ENCODE assay signal across 27 cellular contexts in the genomic region with DNA sequence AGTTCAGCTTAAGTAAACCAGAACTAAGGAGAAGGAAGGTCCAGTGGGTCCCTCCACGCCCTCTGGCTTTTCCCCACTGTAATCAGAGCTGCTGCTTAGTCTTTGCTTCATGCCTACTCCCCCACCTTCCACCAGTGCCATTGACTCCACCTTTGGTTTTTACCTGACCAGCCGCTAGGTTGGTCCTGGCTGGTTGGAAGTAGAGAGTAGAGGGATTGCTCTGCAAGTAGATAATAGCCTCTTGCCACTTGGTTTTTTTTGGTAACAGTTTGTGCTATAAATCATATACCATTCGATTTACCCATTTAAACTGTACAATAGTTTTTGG. TPM values are rescaled to one million over a fixed set of nuclear protein-coding genes. Genes with fewer than 3 reads are reported as not detected.
DNase-seq lines count a peak whose midpoint lies in the region; ATAC-seq and TF ChIP-seq lines count a peak whose summit lies in the region.
"Had no signal": no experiment of that assay in that cellular context is flagged by ENCODE, and none has a peak within 500 bp of the region (broad histone marks: within the 10 kb centered on the region; RNA-seq: fewer than 3 reads in every experiment).

No MANE protein-coding gene starts in this region.

- peaks cover 15% of the 10 kb centered on the region for H3K4me1 Mint-ChIP-seq in activated T-cell treated with anti-CD3 and anti-CD28 coated beads, Interleukin-2, amount 50 U/mL, for 24 hours (ENCODE audit: low read depth)
- peaks cover 5% of the 10 kb centered on the region for H3K4me1 Mint-ChIP-seq in activated T-cell treated with anti-CD3 and anti-CD28 coated beads, Interleukin-2, amount 50 U/mL, for 4 hours (ENCODE audit: low read depth)
- peaks cover 5% of the 10 kb centered on the region for H3K4me1 Mint-ChIP-seq in CD4-positive, alpha-beta T cell (ENCODE audit: low read depth)
- H3K4me1 Mint-ChIP-seq in activated CD8-positive, alpha-beta T cell treated with anti-CD3 and anti-CD28 coated beads, Interleukin-2, amount 10 ng/mL, durations not matched to agents 7 days and 5 days (ENCODE audit: low read depth): peaks cover 3% of the 10 kb centered on the region
- H3K4me1 Mint-ChIP-seq: neural crest cell had no signal

- intact Hi-C loops in CD4-positive, alpha-beta T cell (cut with DNase I, micrococcal nuclease): no loop called here

- no peaks in the 10 kb centered on the region for H3K27me3 Mint-ChIP-seq in activated T-cell treated with anti-CD3 and anti-CD28 coated beads, Interleukin-2, amount 50 U/mL, for 24 hours
- H3K27me3 Mint-ChIP-seq in activated T-cell treated with anti-CD3 and anti-CD28 coated beads, Interleukin-2, amount 50 U/mL, for 4 hours (ENCODE audit: low read depth): no peaks in the 10 kb centered on the region
- H3K27me3 Mint-ChIP-seq in CD4-positive, alpha-beta T cell: no peaks in the 10 kb centered on the region
- no peaks in the 10 kb centered on the region for H3K27me3 Mint-ChIP-seq in activated CD8-positive, alpha-beta T cell treated with anti-CD3 and anti-CD28 coated beads, Interleukin-2, amount 10 ng/mL, durations not matched to agents 7 days and 5 days (ENCODE audit: low read depth)
- H3K27me3 Mint-ChIP-seq: activated CD8-positive, alpha-beta memory T cell treated with anti-CD3 and anti-CD28 coated beads, Interleukin-2, amount 10 ng/mL, durations not matched to agents 7 days and 5 days had no signal

- peak overlapping the region; percentile 55 for H3K27ac Mint-ChIP-seq in activated T-cell treated with anti-CD3 and anti-CD28 coated beads, Interleukin-2, amount 50 U/mL, for 24 hours
- H3K27ac Mint-ChIP-seq in CD4-positive, alpha-beta T cell: peak overlapping the region; percentile 18
- no peak overlapping the region for H3K27ac Mint-ChIP-seq in activated CD8-positive, alpha-beta T cell treated with anti-CD3 and anti-CD28 coated beads, Interleukin-2, amount 10 ng/mL, durations not matched to agents 7 days and 5 days
- H3K27ac Mint-ChIP-seq: activated CD8-positive, alpha-beta memory T cell treated with anti-CD3 and anti-CD28 coated beads, Interleukin-2, amount 10 ng/mL, durations not matched to agents 7 days and 5 days; activated T-helper 2 cell treated with anti-CD3 and anti-CD28 coated beads, Interferon-gamma antibody, Interleukin-2, Interleukin-4, amounts not matched to agents 10 μg/mL and 5 μg/mL and 100 μg/mL, durations not matched to agents 14 hours and 24 hours and 36 hours had no signal

- peaks cover 98% of the 10 kb centered on the region for H3K36me3 Mint-ChIP-seq in activated T-cell treated with anti-CD3 and anti-CD28 coated beads, Interleukin-2, amount 50 U/mL, for 24 hours (ENCODE audit: low read depth)
- H3K36me3 Mint-ChIP-seq in activated T-cell treated with anti-CD3 and anti-CD28 coated beads, Interleukin-2, amount 50 U/mL, for 4 hours (ENCODE audit: insufficient read depth): peaks cover 58% of the 10 kb centered on the region
- peaks cover 93% of the 10 kb centered on the region for H3K36me3 Mint-ChIP-seq in CD4-positive, alpha-beta T cell (ENCODE audit: low read depth)
- peaks cover 75% of the 10 kb centered on the region for H3K36me3 Mint-ChIP-seq in activated CD8-positive, alpha-beta T cell treated with anti-CD3 and anti-CD28 coated beads, Interleukin-2, amount 10 ng/mL, durations not matched to agents 7 days and 5 days (ENCODE audit: low read depth)

- TF ChIP-seq CTCF in CD4-positive, alpha-beta T cell (IDR thresholded peaks at IDR 0.05): no peak

- H3K9me3 Mint-ChIP-seq in activated T-cell treated with anti-CD3 and anti-CD28 coated beads, Interleukin-2, amount 50 U/mL, for 24 hours: no peaks in the 10 kb centered on the region
- no peaks in the 10 kb centered on the region for H3K9me3 Mint-ChIP-seq in activated T-cell treated with anti-CD3 and anti-CD28 coated beads, Interleukin-2, amount 50 U/mL, for 4 hours
- H3K9me3 Mint-ChIP-seq in CD4-positive, alpha-beta T cell: no peaks in the 10 kb centered on the region
- no peaks in the 10 kb centered on the region for H3K9me3 Mint-ChIP-seq in activated CD8-positive, alpha-beta T cell treated with anti-CD3 and anti-CD28 coated beads, Interleukin-2, amount 10 ng/mL, durations not matched to agents 7 days and 5 days (ENCODE audit: insufficient read depth)
- H3K9me3 Mint-ChIP-seq: activated T-helper 2 cell treated with anti-CD3 and anti-CD28 coated beads, Interferon-gamma antibody, Interleukin-2, Interleukin-4, amounts not matched to agents 10 μg/mL and 5 μg/mL and 100 μg/mL, durations not matched to agents 14 hours and 24 hours and 36 hours; neural crest cell had no signal

- no peaks in the 10 kb centered on the region for H3K27me3 ChIP-seq in CD4-positive, alpha-beta T cell (ENCODE audit: control insufficient read depth, insufficient read depth, low read length)
- H3K27me3 ChIP-seq in layer of hippocampus (ENCODE audit: control insufficient read depth, insufficient read depth, low read length) (no peaks in the 10 kb centered on the region), skeletal muscle tissue (ENCODE audit: control insufficient read depth in 3 of 3, insufficient read depth in 3 of 3, low read length in 3 of 3) (no peaks in the 10 kb centered on the region)
- H3K27me3 ChIP-seq: brain microvascular endothelial cell, esophagus muscularis mucosa, hepatocyte, tibial nerve had no signal

- no peak overlapping the region for H3K27ac ChIP-seq in CD4-positive, alpha-beta T cell (ENCODE audit: low read depth, low read length)
- H3K27ac ChIP-seq in layer of hippocampus (ENCODE audit: low read depth, low read length) (peak overlapping the region; percentile 4), skeletal muscle tissue (ENCODE audit: low read depth, low read length) (peak overlapping the region; percentile 25)
- H3K27ac ChIP-seq: brain microvascular endothelial cell, hepatocyte had no signal

- no peaks in the 10 kb centered on the region for H3K9me3 ChIP-seq in CD4-positive, alpha-beta T cell (ENCODE audit: control insufficient read depth, low read length)
- H3K9me3 ChIP-seq in skeletal muscle tissue (ENCODE audit: control insufficient read depth in 3 of 3, low read length in 3 of 3): no peaks in the 10 kb centered on the region
- H3K9me3 ChIP-seq: esophagus muscularis mucosa, mucosa of descending colon, tibial nerve had no signal

- H3K4me1 ChIP-seq in skeletal muscle tissue (ENCODE audit: control insufficient read depth in 3 of 3, insufficient read depth in 3 of 3, low read length in 3 of 3): no peaks in the 10 kb centered on the region

- DNase-seq in activated T-cell treated with anti-CD3 and anti-CD28 coated beads, Interleukin-2, amount 50 U/mL, for 24 hours: no peak
- no peak for DNase-seq in activated T-cell treated with anti-CD3 and anti-CD28 coated beads, Interleukin-2, amount 50 U/mL, for 4 hours
- DNase-seq in CD4-positive, alpha-beta T cell: no peak
- DNase-seq in activated CD8-positive, alpha-beta T cell treated with anti-CD3 and anti-CD28 coated beads, Interleukin-2, amount 10 ng/mL, durations not matched to agents 7 days and 5 days: no peak
- DNase-seq in activated naive CD4-positive, alpha-beta T cell treated with Interleukin-2 at 50 U/mL for 16 hours: no peak
- DNase-seq: 8988T; activated CD4-positive, alpha-beta T cell treated with anti-CD3 and anti-CD28 coated beads for 48 hours; activated CD8-positive, alpha-beta memory T cell treated with anti-CD3 and anti-CD28 coated beads, Interleukin-2, amount 10 ng/mL, durations not matched to agents 7 days and 5 days; brain microvascular endothelial cell; foreskin melanocyte; NCI-H1105 treated with DMSO at 0.1 percent for 48 hours; NCI-H2029 treated with DMSO at 0.1 percent for 48 hours; NCI-H226; NCI-H748 treated with DMSO at 0.1 percent for 48 hours; stimulated activated CD4-positive, alpha-beta T cell treated with anti-CD3 and anti-CD28 coated beads, Interleukin-2, amount 100 ng/mL, for 48 hours; stimulated activated naive CD4-positive, alpha-beta T cell had no signal

- no peak for ATAC-seq in activated T-cell treated with anti-CD3 and anti-CD28 coated beads, Interleukin-2, amount 50 U/mL, for 4 hours
- ATAC-seq in CD4-positive, alpha-beta T cell (ENCODE audit: poor library complexity): no peak
- no peak for ATAC-seq in activated CD8-positive, alpha-beta T cell treated with anti-CD3 and anti-CD28 coated beads, Interleukin-2, amount 10 ng/mL, durations not matched to agents 7 days and 5 days
- ATAC-seq in GM21737 (IDR thresholded peaks at IDR 0.05; ENCODE audit: unreplicated experiment): no peak
- ATAC-seq: activated CD8-positive, alpha-beta memory T cell treated with anti-CD3 and anti-CD28 coated beads, Interleukin-2, amount 10 ng/mL, durations not matched to agents 7 days and 5 days; SK-N-SH treated with all-trans-retinoic acid at 6 μM for 48 hours had no signal

- H3K4me3 Mint-ChIP-seq in activated T-cell treated with anti-CD3 and anti-CD28 coated beads, Interleukin-2, amount 50 U/mL, for 24 hours: no peak overlapping the region
- no peak overlapping the region for H3K4me3 Mint-ChIP-seq in activated T-cell treated with anti-CD3 and anti-CD28 coated beads, Interleukin-2, amount 50 U/mL, for 4 hours
- no peak overlapping the region for H3K4me3 Mint-ChIP-seq in CD4-positive, alpha-beta T cell
- H3K4me3 Mint-ChIP-seq in activated CD8-positive, alpha-beta T cell treated with anti-CD3 and anti-CD28 coated beads, Interleukin-2, amount 10 ng/mL, durations not matched to agents 7 days and 5 days: no peak overlapping the region
- H3K4me3 Mint-ChIP-seq: activated CD8-positive, alpha-beta memory T cell treated with anti-CD3 and anti-CD28 coated beads, Interleukin-2, amount 10 ng/mL, durations not matched to agents 7 days and 5 days; neural crest cell had no signal

- POLR2A ChIA-PET in CD4-positive, alpha-beta T cell (lab: Charles Lee): no interaction called here
- POLR2A ChIA-PET in activated CD8-positive, alpha-beta T cell treated with anti-CD3 and anti-CD28 coated beads, Interleukin-2, amount 10 ng/mL, durations not matched to agents 7 days and 5 days (lab: Charles Lee): interaction anchor here (1.2 kb wide), 1 partner anchor 12 kb away, joined by 4 read pairs; no protein-coding TSS in a partner anchor

- CTCF ChIA-PET in CD4-positive, alpha-beta T cell (lab: Charles Lee): no interaction called here
- CTCF ChIA-PET in activated CD8-positive, alpha-beta T cell treated with anti-CD3 and anti-CD28 coated beads, Interleukin-2, amount 10 ng/mL, durations not matched to agents 7 days and 5 days (lab: Charles Lee): interaction anchor here (1.2 kb wide), 1 partner anchor 9 kb away, joined by 5 read pairs; no protein-coding TSS in a partner anchor

- no peak overlapping the region for H3K4me3 ChIP-seq in skeletal muscle tissue (ENCODE audit: low read length in 3 of 3)
- H3K4me3 ChIP-seq: esophagus muscularis mucosa, hepatocyte, mucosa of descending colon, skin epidermis, tibial nerve had no signal

- H3K36me3 ChIP-seq in skeletal muscle tissue (ENCODE audit: control insufficient read depth in 3 of 3, insufficient read depth in 3 of 3, low read length in 3 of 3): peaks cover 61 to 67% (median 66%) of the 10 kb centered on the region in 3 donors

- peak overlapping the region in 1 of 3 donors; percentile 4 for H3K9ac ChIP-seq in skeletal muscle tissue (ENCODE audit: low read depth in 1 of 3, low read length in 3 of 3)

RNA-seq across cellular contexts. Expression of gene PHKG2, which starts 22.8 kb away (rescaled TPM):
- total RNA-seq in activated T-cell treated with anti-CD3 and anti-CD28 coated beads, Interleukin-2, amount 50 U/mL, for 4 hours: 10 to 100 TPM; 31.1 to 34.5 (median 31.9) TPM
- 10 to 100 TPM; 24.8 to 25.2 TPM for total RNA-seq in CD4-positive, alpha-beta T cell
- 3.7 TPM for total RNA-seq in skeletal muscle tissue
- 10 to 100 TPM; 42.1 to 43.7 TPM for total RNA-seq in activated CD8-positive, alpha-beta T cell treated with anti-CD3 and anti-CD28 coated beads, Interleukin-2, amount 10 ng/mL, durations not matched to agents 7 days and 5 days

RNA-seq across cellular contexts. Expression of gene SRCAP, which starts 26.5 kb away (rescaled TPM):
- 100 to 1,000 TPM in 1 of 3 donors, 10 to 100 TPM in 2; 86.3 to 100 (median 96.5) TPM for total RNA-seq in activated T-cell treated with anti-CD3 and anti-CD28 coated beads, Interleukin-2, amount 50 U/mL, for 4 hours
- total RNA-seq in CD4-positive, alpha-beta T cell: 10 to 100 TPM; 59.5 to 60.1 TPM
- total RNA-seq in skeletal muscle tissue: 17.2 TPM
- 10 to 100 TPM; 75.2 to 76.0 TPM for total RNA-seq in activated CD8-positive, alpha-beta T cell treated with anti-CD3 and anti-CD28 coated beads, Interleukin-2, amount 10 ng/mL, durations not matched to agents 7 days and 5 days

RNA-seq across cellular contexts. Expression of gene CFAP119, which starts 36.4 kb away (rescaled TPM):
- 1 to 10 TPM; 2.8 to 4.7 (median 4.3) TPM for total RNA-seq in activated T-cell treated with anti-CD3 and anti-CD28 coated beads, Interleukin-2, amount 50 U/mL, for 4 hours
- total RNA-seq in CD4-positive, alpha-beta T cell: 1 to 10 TPM; 1.7 to 2.2 TPM
- 1.6 TPM for total RNA-seq in skeletal muscle tissue
- 1 to 10 TPM; 4.4 to 4.8 TPM for total RNA-seq in activated CD8-positive, alpha-beta T cell treated with anti-CD3 and anti-CD28 coated beads, Interleukin-2, amount 10 ng/mL, durations not matched to agents 7 days and 5 days

RNA-seq across cellular contexts. Expression of gene RNF40, which starts 36.7 kb away (rescaled TPM):
- 100 to 1,000 TPM; 111 to 115 (median 113) TPM for total RNA-seq in activated T-cell treated with anti-CD3 and anti-CD28 coated beads, Interleukin-2, amount 50 U/mL, for 4 hours
- 10 to 100 TPM; 63.0 to 65.2 TPM for total RNA-seq in CD4-positive, alpha-beta T cell
- total RNA-seq in skeletal muscle tissue: 50.6 TPM
- total RNA-seq in activated CD8-positive, alpha-beta T cell treated with anti-CD3 and anti-CD28 coated beads, Interleukin-2, amount 10 ng/mL, durations not matched to agents 7 days and 5 days: 100 to 1,000 TPM; 100 to 102 TPM
